Comparison of ENCODE assay signal across 8 cellular contexts in genomic region chrX:3699841-3700381, GRCh38. TPM values are rescaled to one million over a fixed set of nuclear protein-coding genes. Genes with fewer than 3 reads are reported as not detected.
DNase-seq lines count a peak whose midpoint lies in the region; ATAC-seq and TF ChIP-seq lines count a peak whose summit lies in the region.

No MANE protein-coding gene starts in this region.

- no peaks in the 10 kb centered on the region for H3K4me1 ChIP-seq in mucosa of descending colon (ENCODE audit: low read depth)

- peak; percentile 3 to 64 for DNase-seq in NOMO-1 (lab: John Stamatoyannopoulos, UW; ENCODE audit: unreplicated experiment in 2 of 2)
- DNase-seq in NOMO-1 treated with dmso at 0.1 percent for 144 hours (lab: John Stamatoyannopoulos, UW; ENCODE audit: unreplicated experiment): no peak
- DNase-seq in activated CD8-positive, alpha-beta T cell treated with anti-CD3 and anti-CD28 coated beads for 36 hours: no peak
- no peak for DNase-seq in mucosa of descending colon
- DNase-seq in T1000 (lab: John Stamatoyannopoulos, UW): no peak
- DNase-seq in Ammon's horn (ENCODE audit: low spot score): no peak

- H3K27me3 Mint-ChIP-seq in activated CD8-positive, alpha-beta T cell treated with anti-CD3 and anti-CD28 coated beads for 36 hours: no peaks in the 10 kb centered on the region

- H3K36me3 Mint-ChIP-seq in activated CD8-positive, alpha-beta T cell treated with anti-CD3 and anti-CD28 coated beads for 36 hours (ENCODE audit: low read depth): peaks cover 30% of the 10 kb centered on the region

- intact Hi-C loops in activated CD8-positive, alpha-beta T cell treated with anti-CD3 and anti-CD28 coated beads for 36 hours (cut with micrococcal nuclease): no loop called here
- intact Hi-C loops in mucosa of descending colon (cut with DNase I, micrococcal nuclease): no loop called here

- peak overlapping the region; percentile 93 for H3K27ac Mint-ChIP-seq in activated CD8-positive, alpha-beta T cell treated with anti-CD3 and anti-CD28 coated beads for 36 hours

- POLR2A ChIA-PET in activated CD8-positive, alpha-beta T cell treated with anti-CD3 and anti-CD28 coated beads for 36 hours (lab: Charles Lee): interaction anchor here (0.6 to 1.2 kb wide), 2 partner anchors 14 to 15 kb away, joined by 3 read pairs; partner anchors contain the start of gene PRKX

- H3K4me3 ChIP-seq in mucosa of descending colon: no peak overlapping the region

- no peak for TF ChIP-seq CTCF in activated CD8-positive, alpha-beta T cell treated with anti-CD3 and anti-CD28 coated beads for 36 hours (IDR thresholded peaks at IDR 0.05)
- no peak for TF ChIP-seq CTCF in mucosa of descending colon (IDR thresholded peaks at IDR 0.05)

- H3K9me3 Mint-ChIP-seq in activated CD8-positive, alpha-beta T cell treated with anti-CD3 and anti-CD28 coated beads for 36 hours: peaks cover 4% of the 10 kb centered on the region

- H3K4me3 Mint-ChIP-seq in activated CD8-positive, alpha-beta T cell treated with anti-CD3 and anti-CD28 coated beads for 36 hours: peak overlapping the region; percentile 77

- no peaks in the 10 kb centered on the region for H3K36me3 ChIP-seq in mucosa of descending colon (ENCODE audit: low read depth)

- H3K9me3 ChIP-seq in mucosa of descending colon: no peaks in the 10 kb centered on the region

- peak; percentile 65 for ATAC-seq in HG03064 (IDR thresholded peaks at IDR 0.05; ENCODE audit: low read depth, unreplicated experiment)
- ATAC-seq in activated CD8-positive, alpha-beta T cell treated with anti-CD3 and anti-CD28 coated beads for 36 hours: peak; percentile 77
- peak; percentile 20 for ATAC-seq in mucosa of descending colon
- ATAC-seq in HG03196 (IDR thresholded peaks at IDR 0.05; ENCODE audit: unreplicated experiment): no peak

- CTCF ChIA-PET in activated CD8-positive, alpha-beta T cell treated with anti-CD3 and anti-CD28 coated beads for 36 hours (lab: Charles Lee): interaction anchor here (1.7 kb wide), 1 partner anchor 49 kb away, joined by 10 read pairs; no protein-coding TSS in a partner anchor

- H3K4me1 Mint-ChIP-seq in activated CD8-positive, alpha-beta T cell treated with anti-CD3 and anti-CD28 coated beads for 36 hours (ENCODE audit: low read depth): peaks cover 49% of the 10 kb centered on the region

RNA-seq across cellular contexts. Expression of gene PRKX, which starts 13.5 kb away (rescaled TPM):
- 10 to 100 TPM; 54.4 to 59.9 TPM for total RNA-seq in activated CD8-positive, alpha-beta T cell treated with anti-CD3 and anti-CD28 coated beads for 36 hours
- total RNA-seq in mucosa of descending colon: 10 to 100 TPM; 10.5 to 22.4 (median 21.5) TPM

Comparison
In these comparisons a context has a peak if more than half of its experiments do, and no peak if none do; other contexts are left out.
1. DNase-seq: peak in NOMO-1 (2 of 2); none in NOMO-1 treated with dmso at 0.1 percent for 144 hours (single experiment), activated CD8-positive, alpha-beta T cell treated with anti-CD3 and anti-CD28 coated beads for 36 hours (single experiment), mucosa of descending colon (0 of 3), T1000 (single experiment) and Ammon's horn (single experiment).